Comparison of ENCODE assay signal across 15 cellular contexts in genomic region chr12:3273409-3273853, GRCh38.
DNase-seq lines count a peak whose midpoint lies in the region; ATAC-seq, FAIRE-seq and TF ChIP-seq lines count a peak whose summit lies in the region.
"Had no signal": no experiment of that assay in that cellular context is flagged by ENCODE, and none has a peak within 500 bp of the region (broad histone marks: within the 10 kb centered on the region; RNA-seq: fewer than 3 reads in every experiment).

No MANE protein-coding gene starts in this region.

- H3K27me3 ChIP-seq in foreskin keratinocyte = no peaks in the 10 kb centered on the region

- TF ChIP-seq POLR2A in H54 (IDR thresholded peaks at IDR 0.05; ENCODE audit: low read depth, low read length) = no peak

- no peak overlapping the region for H3K4me3 ChIP-seq in retinal pigment epithelial cell (ENCODE audit: low read length)
- H3K4me3 ChIP-seq: skin epidermis had no signal

- peak; percentile 75 for FAIRE-seq in H54 (lab: Jason Lieb, UNC)
- FAIRE-seq: kidney had no signal

- CTCF ChIA-PET in RWPE1 (lab: Yijun Ruan, JAX) = interaction anchor here (0.7 to 5.3 kb wide), 3 partner anchors 12 to 936 kb away, joined by 3 to 99 read pairs (median 11); no protein-coding TSS in a partner anchor

- POLR2A ChIA-PET in RWPE1 (lab: Yijun Ruan, JAX; ENCODE audit: low non-redundant PET) = no interaction called here

- H3K27ac ChIP-seq in RWPE1 (0 out of 2 replicates have a peak overlapping the region, but pooled peaks have one; percentile 7), foreskin keratinocyte (no peak overlapping the region)
- H3K27ac ChIP-seq: skin epidermis had no signal

- DNase-seq in H54 (ENCODE audit: insufficient read length, low spot score) = peak; percentile 95
- DNase-seq in RWPE1 (ENCODE audit: low spot score) = peak; percentile 20
- peak in 1 of 2 donors; percentile 27 for DNase-seq in foreskin keratinocyte
- DNase-seq in retinal pigment epithelial cell (ENCODE audit: low read depth) = peak; percentile 66
- DNase-seq in activated gamma-delta T cell treated with Interleukin-2 at 50 U/mL for 16 hours = no peak
- DNase-seq in NCI-H2171 treated with DMSO at 0.1 percent for 48 hours (lab: John Stamatoyannopoulos, UW) = no peak
- DNase-seq: amygdala; foreskin melanocyte; kidney; naive thymus-derived CD4-positive, alpha-beta T cell; NCI-H2107 had no signal

- TF ChIP-seq CTCF in RWPE1 (conservative IDR thresholded peaks at IDR 0.05; ENCODE audit: low read depth) = no peak
- no peak for TF ChIP-seq CTCF in foreskin keratinocyte (conservative IDR thresholded peaks at IDR 0.05)
- TF ChIP-seq CTCF in retinal pigment epithelial cell (conservative IDR thresholded peaks at IDR 0.05; ENCODE audit: low read depth, low read length) = no peak

- no peaks in the 10 kb centered on the region for H3K4me1 ChIP-seq in foreskin keratinocyte

- peak; percentile 61 for ATAC-seq in foreskin keratinocyte
- ATAC-seq in GM18909 (IDR thresholded peaks at IDR 0.05; ENCODE audit: poor library complexity, unreplicated experiment) = no peak
- no peak for ATAC-seq in HG03159 (IDR thresholded peaks at IDR 0.05; ENCODE audit: unreplicated experiment)
- ATAC-seq: naive thymus-derived CD4-positive, alpha-beta T cell; WTC11 had no signal

Comparison
In these comparisons a context has a peak if more than half of its experiments do, and no peak if none do; other contexts are left out.
1. DNase-seq: peak in H54 (single experiment), RWPE1 (single experiment) and retinal pigment epithelial cell (single experiment); none in activated gamma-delta T cell treated with Interleukin-2 at 50 U/mL for 16 hours (single experiment) and NCI-H2171 treated with DMSO at 0.1 percent for 48 hours (single experiment).